ENCODE assay signal across 8 cellular contexts in the genomic region with DNA sequence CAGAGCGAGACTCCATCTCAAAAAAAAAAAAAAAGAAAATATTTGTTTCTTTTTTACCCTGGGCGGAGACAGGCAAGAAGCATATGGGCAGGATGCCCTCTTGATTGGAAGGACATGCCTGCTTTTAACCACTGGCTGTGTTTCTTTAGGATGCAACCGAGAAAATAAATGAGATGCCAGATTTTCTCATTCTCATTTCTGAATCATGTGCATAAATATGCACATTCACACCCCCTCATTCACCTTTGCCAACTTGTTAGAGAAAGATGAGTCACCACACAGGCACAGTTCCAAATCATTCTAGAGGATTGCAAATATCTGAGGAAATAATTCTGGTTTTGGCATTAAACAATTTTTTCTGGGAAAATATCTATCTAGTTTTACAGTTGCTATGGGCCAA. TPM values are rescaled to one million over a fixed set of nuclear protein-coding genes. Genes with fewer than 3 reads are reported as not detected.
DNase-seq lines count a peak whose midpoint lies in the region; ATAC-seq and TF ChIP-seq lines count a peak whose summit lies in the region.

No MANE protein-coding gene starts in this region.

- in situ Hi-C loops in astrocyte of the cerebellum (cut with HindIII; ENCODE audit: low sequenced_read_pairs): no loop called here

- H3K36me3 Mint-ChIP-seq in activated CD4-positive, alpha-beta T cell treated with anti-CD3 and anti-CD28 coated beads for 36 hours (ENCODE audit: low read depth): no peaks in the 10 kb centered on the region
- H3K36me3 Mint-ChIP-seq in activated CD4-positive, alpha-beta T cell treated with anti-CD3 and anti-CD28 coated beads, Interleukin-2, amount 10 ng/mL, durations not matched to agents 7 days and 5 days (ENCODE audit: low read depth): no peaks in the 10 kb centered on the region

- POLR2A ChIA-PET in activated CD4-positive, alpha-beta T cell treated with anti-CD3 and anti-CD28 coated beads for 36 hours (lab: Charles Lee): no interaction called here
- POLR2A ChIA-PET in activated CD4-positive, alpha-beta T cell treated with anti-CD3 and anti-CD28 coated beads, Interleukin-2, amount 10 ng/mL, durations not matched to agents 7 days and 5 days (lab: Charles Lee): no interaction called here

- WGBS in urinary bladder: 54% methylated on average over 3 of the region's 3 CpGs

- no peaks in the 10 kb centered on the region for H3K9me3 Mint-ChIP-seq in activated CD4-positive, alpha-beta T cell treated with anti-CD3 and anti-CD28 coated beads for 36 hours (ENCODE audit: low read depth)
- H3K9me3 Mint-ChIP-seq in activated CD4-positive, alpha-beta T cell treated with anti-CD3 and anti-CD28 coated beads, Interleukin-2, amount 10 ng/mL, durations not matched to agents 7 days and 5 days: no peaks in the 10 kb centered on the region

- no peak overlapping the region for H3K27ac Mint-ChIP-seq in activated CD4-positive, alpha-beta T cell treated with anti-CD3 and anti-CD28 coated beads for 36 hours
- no peak overlapping the region for H3K27ac Mint-ChIP-seq in activated CD4-positive, alpha-beta T cell treated with anti-CD3 and anti-CD28 coated beads, Interleukin-2, amount 10 ng/mL, durations not matched to agents 7 days and 5 days

- H3K4me3 ChIP-seq in astrocyte of the cerebellum (ENCODE audit: low read depth, low read length): no peak overlapping the region
- no peak overlapping the region for H3K4me3 ChIP-seq in urinary bladder (ENCODE audit: low read depth, low read length)

- H3K27ac ChIP-seq in urinary bladder (ENCODE audit: low read depth): peak overlapping the region; percentile 10

- peaks cover 17% of the 10 kb centered on the region for H3K4me1 Mint-ChIP-seq in activated CD4-positive, alpha-beta T cell treated with anti-CD3 and anti-CD28 coated beads for 36 hours
- peaks cover 11% of the 10 kb centered on the region for H3K4me1 Mint-ChIP-seq in activated CD4-positive, alpha-beta T cell treated with anti-CD3 and anti-CD28 coated beads, Interleukin-2, amount 10 ng/mL, durations not matched to agents 7 days and 5 days

- H3K27me3 Mint-ChIP-seq in activated CD4-positive, alpha-beta T cell treated with anti-CD3 and anti-CD28 coated beads for 36 hours: no peaks in the 10 kb centered on the region
- peaks cover 2% of the 10 kb centered on the region for H3K27me3 Mint-ChIP-seq in activated CD4-positive, alpha-beta T cell treated with anti-CD3 and anti-CD28 coated beads, Interleukin-2, amount 10 ng/mL, durations not matched to agents 7 days and 5 days

- peak; percentile 44 for ATAC-seq in activated CD4-positive, alpha-beta T cell treated with anti-CD3 and anti-CD28 coated beads for 36 hours

- no peaks in the 10 kb centered on the region for H3K36me3 ChIP-seq in urinary bladder (ENCODE audit: insufficient read depth)

- no peaks in the 10 kb centered on the region for H3K4me1 ChIP-seq in urinary bladder (ENCODE audit: insufficient read depth)

- DNase-seq in activated CD4-positive, alpha-beta T cell treated with anti-CD3 and anti-CD28 coated beads for 36 hours: no peak
- DNase-seq in activated CD4-positive, alpha-beta T cell treated with anti-CD3 and anti-CD28 coated beads, Interleukin-2, amount 10 ng/mL, durations not matched to agents 7 days and 5 days: no peak
- DNase-seq in astrocyte of the cerebellum (ENCODE audit: low read depth): peak; percentile 99
- DNase-seq in iPS-NIHi11 (ENCODE audit: low spot score): peak; percentile 27
- no peak for DNase-seq in GM19240 (ENCODE audit: insufficient read length, low spot score)
- DNase-seq in OCI-M2 (lab: John Stamatoyannopoulos, UW; ENCODE audit: unreplicated experiment): no peak
- no peak for DNase-seq in AML-193 (lab: John Stamatoyannopoulos, UW)

- intact Hi-C loops in activated CD4-positive, alpha-beta T cell treated with anti-CD3 and anti-CD28 coated beads for 36 hours (cut with DNase I, micrococcal nuclease): no loop called here

- TF ChIP-seq CTCF in astrocyte of the cerebellum (IDR thresholded peaks at IDR 0.05; ENCODE audit: low read depth, low read length, missing control alignments): no peak

- H3K4me3 Mint-ChIP-seq in activated CD4-positive, alpha-beta T cell treated with anti-CD3 and anti-CD28 coated beads for 36 hours: no peak overlapping the region
- H3K4me3 Mint-ChIP-seq in activated CD4-positive, alpha-beta T cell treated with anti-CD3 and anti-CD28 coated beads, Interleukin-2, amount 10 ng/mL, durations not matched to agents 7 days and 5 days: no peak overlapping the region

- CTCF ChIA-PET in activated CD4-positive, alpha-beta T cell treated with anti-CD3 and anti-CD28 coated beads for 36 hours (lab: Charles Lee): interaction anchor here (2.4 kb wide), 1 partner anchor 10 kb away, joined by 12 read pairs; no protein-coding TSS in a partner anchor
- CTCF ChIA-PET in activated CD4-positive, alpha-beta T cell treated with anti-CD3 and anti-CD28 coated beads, Interleukin-2, amount 10 ng/mL, durations not matched to agents 7 days and 5 days (lab: Charles Lee): no interaction called here

RNA-seq across cellular contexts. Expression of gene LIPH, which starts 3.3 kb away (rescaled TPM):
- total RNA-seq in activated CD4-positive, alpha-beta T cell treated with anti-CD3 and anti-CD28 coated beads for 36 hours: not detected
- not detected for total RNA-seq in activated CD4-positive, alpha-beta T cell treated with anti-CD3 and anti-CD28 coated beads, Interleukin-2, amount 10 ng/mL, durations not matched to agents 7 days and 5 days
- total RNA-seq in urinary bladder: 10.1 TPM
- polyA plus RNA-seq in urinary bladder: 2.8 TPM

RNA-seq across cellular contexts. Expression of gene SENP2, which starts 37.0 kb away (rescaled TPM):
- 10 to 100 TPM; 23.2 to 24.6 TPM for total RNA-seq in activated CD4-positive, alpha-beta T cell treated with anti-CD3 and anti-CD28 coated beads for 36 hours
- 10 to 100 TPM; 29.7 to 31.2 TPM for total RNA-seq in activated CD4-positive, alpha-beta T cell treated with anti-CD3 and anti-CD28 coated beads, Interleukin-2, amount 10 ng/mL, durations not matched to agents 7 days and 5 days
- 45.7 TPM for total RNA-seq in urinary bladder
- 21.9 TPM for polyA plus RNA-seq in urinary bladder

RNA-seq across cellular contexts. Expression of gene TMEM41A, which starts 50.3 kb away (rescaled TPM):
- total RNA-seq in activated CD4-positive, alpha-beta T cell treated with anti-CD3 and anti-CD28 coated beads for 36 hours: 10 to 100 TPM; 19.6 to 21.6 TPM
- 10 to 100 TPM; 18.5 to 19.7 TPM for total RNA-seq in activated CD4-positive, alpha-beta T cell treated with anti-CD3 and anti-CD28 coated beads, Interleukin-2, amount 10 ng/mL, durations not matched to agents 7 days and 5 days
- 15.2 TPM for total RNA-seq in urinary bladder
- 10.8 TPM for polyA plus RNA-seq in urinary bladder

Comparison
In these comparisons a context has a peak if more than half of its experiments do, and no peak if none do; other contexts are left out.
1. DNase-seq: peak in astrocyte of the cerebellum (single experiment) and iPS-NIHi11 (single experiment); none in activated CD4-positive, alpha-beta T cell treated with anti-CD3 and anti-CD28 coated beads for 36 hours (single experiment), activated CD4-positive, alpha-beta T cell treated with anti-CD3 and anti-CD28 coated beads, Interleukin-2, amount 10 ng/mL, durations not matched to agents 7 days and 5 days (single experiment), GM19240 (single experiment), OCI-M2 (single experiment) and AML-193 (0 of 2).